2 cellular contexts compared by ENCODE assay signal in genomic region chr3:11566916-11567315, GRCh38.
A peak's percentile ranks its signal among the peaks of the same experiment; 100 is the strongest.
TF ChIP-seq lines count a peak whose summit lies in the region.

No MANE protein-coding gene starts in this region.

TF ChIP-seq in HepG2, 621 proteins besides CTCF, POLR2A, EP300 and RAD21:
- TF ChIP-seq MEIS2 (CRISPR knock-in tag; IDR thresholded peaks at IDR 0.05) (no peak), AGO2 (optimal IDR thresholded peaks at IDR 0.05; ENCODE audit: low read depth, low read length) (peak; percentile 45), ZNF687 (CRISPR knock-in tag; IDR thresholded peaks at IDR 0.05) (peak; percentile 8; the same call in 1 of the 2 replicates), ZFP36L2 (CRISPR knock-in tag; IDR thresholded peaks at IDR 0.05) (no peak), GFI1 (CRISPR knock-in tag; IDR thresholded peaks at IDR 0.05; ENCODE audit: borderline replicate concordance) (no peak), ZNF780A (CRISPR knock-in tag; IDR thresholded peaks at IDR 0.05) (no peak)

TF ChIP-seq in K562, 482 proteins besides CTCF, POLR2A, EP300 and RAD21:
- TF ChIP-seq ZNF239 (CRISPR knock-in tag; IDR thresholded peaks at IDR 0.05): no peak
- no peak for TF ChIP-seq U2AF2 (optimal IDR thresholded peaks at IDR 0.05; ENCODE audit: low read depth, low read length)
- TF ChIP-seq E2F6 (IDR thresholded peaks at IDR 0.05; ENCODE audit: borderline replicate concordance in 1 of 2, extremely low read depth in 1 of 2, insufficient read depth in 1 of 2, insufficient read length in 1 of 2, low read depth in 1 of 2, low read length in 1 of 2, poor library complexity in 1 of 2, severe bottlenecking in 1 of 2): peak in 1 of 2 experiments; percentile 35
- TF ChIP-seq ZNF24 (IDR thresholded peaks at IDR 0.05): no peak
- no peak for TF ChIP-seq AFF4 (CRISPR knock-in tag; IDR thresholded peaks at IDR 0.05)
- TF ChIP-seq EGR1 (conservative IDR thresholded peaks at IDR 0.05): no peak
- TF ChIP-seq CBFA2T3 (IDR thresholded peaks at IDR 0.05): no peak
- TF ChIP-seq CREM (IDR thresholded peaks at IDR 0.05; ENCODE audit: low read depth): peak; percentile 58
- no peak for TF ChIP-seq TCF15 (CRISPR knock-in tag; IDR thresholded peaks at IDR 0.05)
- no peak for TF ChIP-seq ZNF655 (CRISPR knock-in tag; IDR thresholded peaks at IDR 0.05)
- TF ChIP-seq BDP1 (IDR thresholded peaks at IDR 0.05; ENCODE audit: insufficient read depth, insufficient read length): no peak
- peak; percentile 91 for TF ChIP-seq ZBTB33 (CRISPR knock-in tag; IDR thresholded peaks at IDR 0.05)
- no peak for TF ChIP-seq PHB (CRISPR knock-in tag; IDR thresholded peaks at IDR 0.05)
- TF ChIP-seq EZH2 (IDR thresholded peaks at IDR 0.05; ENCODE audit: borderline replicate concordance, low read depth, low read length): no peak
